Comparison of ENCODE assay signal across 12 cellular contexts in genomic region chr5:33271606-33272005, GRCh38.
"Had no signal": no experiment of that assay in that cellular context is flagged by ENCODE, and none has a peak within 500 bp of the region (broad histone marks: within the 10 kb centered on the region; RNA-seq: fewer than 3 reads in every experiment).

No MANE protein-coding gene starts in this region.

- ATAC-seq: activated T-helper 17 cell treated with anti-CD3 and anti-CD28 coated beads, Interleukin-2, amount 50 U/mL, for 72 hours; left ventricle myocardium superior; stimulated activated effector memory CD8-positive, alpha-beta T cell treated with anti-CD3 and anti-CD28 coated beads, Interleukin-12 subunit alpha, Interleukin-12 subunit beta, amount 100 ng/mL, for 72 hours; T-helper 17 cell had no signal

- H3K4me2 ChIP-seq: hepatocyte had no signal

- H3K27ac Mint-ChIP-seq: activated B cell treated with CpG ODN at 0.5 μM for 24 hours; activated CD4-positive, alpha-beta T cell treated with anti-CD3 and anti-CD28 coated beads, Interleukin-2, amount 10 ng/mL, durations not matched to agents 24 days and 14 days; activated naive CD4-positive, alpha-beta T cell treated with anti-CD3 and anti-CD28 coated beads for 36 hours; activated T-helper 17 cell treated with anti-CD3 and anti-CD28 coated beads, Interleukin-2, amount 50 U/mL, for 72 hours; stimulated activated effector memory CD8-positive, alpha-beta T cell treated with anti-CD3 and anti-CD28 coated beads, Interleukin-12 subunit alpha, Interleukin-12 subunit beta, amount 100 ng/mL, for 72 hours; T-helper 17 cell had no signal

- H3K9me3 Mint-ChIP-seq: activated B cell treated with CpG ODN at 0.5 μM for 24 hours; activated CD4-positive, alpha-beta T cell treated with anti-CD3 and anti-CD28 coated beads, Interleukin-2, amount 10 ng/mL, durations not matched to agents 24 days and 14 days; activated naive CD4-positive, alpha-beta T cell treated with anti-CD3 and anti-CD28 coated beads for 36 hours; activated T-helper 17 cell treated with anti-CD3 and anti-CD28 coated beads, Interleukin-2, amount 50 U/mL, for 72 hours had no signal

- H3K4me3 Mint-ChIP-seq: activated B cell treated with CpG ODN at 0.5 μM for 24 hours; activated CD4-positive, alpha-beta T cell treated with anti-CD3 and anti-CD28 coated beads, Interleukin-2, amount 10 ng/mL, durations not matched to agents 24 days and 14 days; activated naive CD4-positive, alpha-beta T cell treated with anti-CD3 and anti-CD28 coated beads for 36 hours; activated T-helper 17 cell treated with anti-CD3 and anti-CD28 coated beads, Interleukin-2, amount 50 U/mL, for 72 hours; stimulated activated effector memory CD8-positive, alpha-beta T cell treated with anti-CD3 and anti-CD28 coated beads, Interleukin-12 subunit alpha, Interleukin-12 subunit beta, amount 100 ng/mL, for 72 hours; T-helper 17 cell had no signal

- FAIRE-seq: TTC549 had no signal

- H3K4me3 ChIP-seq: hepatocyte, skin epidermis, tibial artery had no signal

- H3K27me3 Mint-ChIP-seq: activated B cell treated with CpG ODN at 0.5 μM for 24 hours; activated CD4-positive, alpha-beta T cell treated with anti-CD3 and anti-CD28 coated beads, Interleukin-2, amount 10 ng/mL, durations not matched to agents 24 days and 14 days; activated T-helper 17 cell treated with anti-CD3 and anti-CD28 coated beads, Interleukin-2, amount 50 U/mL, for 72 hours; T-helper 17 cell had no signal

- H2AFZ ChIP-seq: hepatocyte had no signal

- DNase-seq: activated B cell treated with CpG ODN at 0.5 μM for 24 hours; activated CD4-positive, alpha-beta T cell treated with anti-CD3 and anti-CD28 coated beads, Interleukin-2, amount 10 ng/mL, durations not matched to agents 24 days and 14 days; activated naive CD4-positive, alpha-beta T cell treated with anti-CD3 and anti-CD28 coated beads for 36 hours; left ventricle myocardium superior; retina; T-helper 17 cell; tibial artery had no signal

- H3K27ac ChIP-seq: hepatocyte, tibial artery had no signal

- H3K4me1 Mint-ChIP-seq: activated B cell treated with CpG ODN at 0.5 μM for 24 hours; activated CD4-positive, alpha-beta T cell treated with anti-CD3 and anti-CD28 coated beads, Interleukin-2, amount 10 ng/mL, durations not matched to agents 24 days and 14 days; activated T-helper 17 cell treated with anti-CD3 and anti-CD28 coated beads, Interleukin-2, amount 50 U/mL, for 72 hours; stimulated activated effector memory CD8-positive, alpha-beta T cell treated with anti-CD3 and anti-CD28 coated beads, Interleukin-12 subunit alpha, Interleukin-12 subunit beta, amount 100 ng/mL, for 72 hours; T-helper 17 cell had no signal

- H3K9me3 ChIP-seq: tibial artery had no signal

- H3K36me3 ChIP-seq: tibial artery had no signal

- H3K79me2 ChIP-seq: hepatocyte had no signal

- H3K36me3 Mint-ChIP-seq: stimulated activated effector memory CD8-positive, alpha-beta T cell treated with anti-CD3 and anti-CD28 coated beads, Interleukin-12 subunit alpha, Interleukin-12 subunit beta, amount 100 ng/mL, for 72 hours had no signal

- H3K27me3 ChIP-seq: hepatocyte, tibial artery had no signal
